27 cellular contexts compared by ENCODE assay signal in genomic region chr6:131958095-131958494, GRCh38. TPM values are rescaled to one million over a fixed set of nuclear protein-coding genes. Genes with fewer than 3 reads are reported as not detected.
"Had no signal": no experiment of that assay in that cellular context is flagged by ENCODE, and none has a peak within 500 bp of the region (broad histone marks: within the 10 kb centered on the region; RNA-seq: fewer than 3 reads in every experiment).

No MANE protein-coding gene starts in this region.

- ATAC-seq: activated CD4-positive, alpha-beta T cell treated with anti-CD3 and anti-CD28 coated beads for 36 hours; activated T-helper 17 cell treated with anti-CD3 and anti-CD28 coated beads, Interleukin-2, amount 50 U/mL, for 72 hours; PC-3 had no signal

- H3K4me1 Mint-ChIP-seq: activated CD4-positive, alpha-beta memory T cell treated with anti-CD3 and anti-CD28 coated beads, Interleukin-2, amount 10 ng/mL, durations not matched to agents 7 days and 5 days; activated CD4-positive, alpha-beta T cell treated with anti-CD3 and anti-CD28 coated beads for 36 hours; activated T-helper 17 cell treated with anti-CD3 and anti-CD28 coated beads, Interleukin-2, amount 50 U/mL, for 72 hours had no signal

- H3K9ac ChIP-seq: KMS-11 had no signal

- H3K36me3 ChIP-seq: breast epithelium had no signal

- H3K4me3 ChIP-seq: breast epithelium had no signal

- H3K9me3 Mint-ChIP-seq: activated CD4-positive, alpha-beta memory T cell treated with anti-CD3 and anti-CD28 coated beads, Interleukin-2, amount 10 ng/mL, durations not matched to agents 7 days and 5 days; activated naive CD4-positive, alpha-beta T cell treated with anti-CD3 and anti-CD28 coated beads for 36 hours; activated T-helper 17 cell treated with anti-CD3 and anti-CD28 coated beads, Interleukin-2, amount 50 U/mL, for 72 hours had no signal

- H3K9me3 ChIP-seq: breast epithelium had no signal

- DNase-seq: activated CD4-positive, alpha-beta memory T cell treated with anti-CD3 and anti-CD28 coated beads, Interleukin-2, amount 10 ng/mL, durations not matched to agents 7 days and 5 days; activated CD4-positive, alpha-beta T cell treated with anti-CD3 and anti-CD28 coated beads for 36 hours; activated CD4-positive, alpha-beta T cell treated with anti-CD3 and anti-CD28 coated beads, Interleukin-2, amount 50 U/mL, for 1 hour; activated gamma-delta T cell; activated naive CD4-positive, alpha-beta T cell treated with anti-CD3 and anti-CD28 coated beads for 36 hours; activated T-cell treated with anti-CD3 and anti-CD28 coated beads for 4 hours; activated T-cell treated with anti-CD3 and anti-CD28 coated beads, Interleukin-2, amount 50 U/mL, for 48 hours; amygdala; central memory CD4-positive, alpha-beta T cell; NCI-H1092; NCI-H1417; NCI-H1930; NCI-H2107; NCI-H2171 treated with DMSO at 0.1 percent for 48 hours; NCI-H345; NCI-H510A treated with DMSO at 0.1 percent for 48 hours; NCI-H69; PC-3; SIG-M5; T-helper 1 cell had no signal

- H3K27ac Mint-ChIP-seq: activated CD4-positive, alpha-beta memory T cell treated with anti-CD3 and anti-CD28 coated beads, Interleukin-2, amount 10 ng/mL, durations not matched to agents 7 days and 5 days; activated CD4-positive, alpha-beta T cell treated with anti-CD3 and anti-CD28 coated beads for 36 hours; activated naive CD4-positive, alpha-beta T cell treated with anti-CD3 and anti-CD28 coated beads for 36 hours; activated naive CD8-positive, alpha-beta T cell; activated T-helper 17 cell treated with anti-CD3 and anti-CD28 coated beads, Interleukin-2, amount 50 U/mL, for 72 hours had no signal

- H3K27me3 ChIP-seq: breast epithelium had no signal

- H3K27ac ChIP-seq: breast epithelium, KMS-11, VCaP had no signal

- H3K4me3 Mint-ChIP-seq: activated CD4-positive, alpha-beta memory T cell treated with anti-CD3 and anti-CD28 coated beads, Interleukin-2, amount 10 ng/mL, durations not matched to agents 7 days and 5 days; activated CD4-positive, alpha-beta T cell treated with anti-CD3 and anti-CD28 coated beads for 36 hours; activated naive CD4-positive, alpha-beta T cell treated with anti-CD3 and anti-CD28 coated beads for 36 hours; activated naive CD8-positive, alpha-beta T cell; activated T-helper 17 cell treated with anti-CD3 and anti-CD28 coated beads, Interleukin-2, amount 50 U/mL, for 72 hours had no signal

- H3K4me2 ChIP-seq: KMS-11 had no signal

- H3K36me3 Mint-ChIP-seq: activated naive CD8-positive, alpha-beta T cell had no signal

- H3K4me1 ChIP-seq: breast epithelium had no signal

RNA-seq across cellular contexts. Expression of gene CCN2, which starts 6.9 kb away (rescaled TPM):
- total RNA-seq: activated CD4-positive, alpha-beta memory T cell treated with anti-CD3 and anti-CD28 coated beads, Interleukin-2, amount 10 ng/mL, durations not matched to agents 7 days and 5 days; activated CD4-positive, alpha-beta T cell treated with anti-CD3 and anti-CD28 coated beads for 36 hours; activated CD8-positive, alpha-beta memory T cell treated with anti-CD3 and anti-CD28 coated beads for 36 hours; activated naive CD4-positive, alpha-beta T cell treated with anti-CD3 and anti-CD28 coated beads for 36 hours; activated T-helper 17 cell treated with anti-CD3 and anti-CD28 coated beads, Interleukin-2, amount 50 U/mL, for 72 hours; T-helper 2 cell treated with Interferon-gamma antibody and Interleukin-4, amounts not matched to agents 100 ng/mL and 5 ng/mL, for 36 hours had no signal
